In genomic region chr14:76812422-76813383, GRCh38 we compare ENCODE assay signal across 1 cellular context.
TF ChIP-seq lines count a peak whose summit lies in the region.

Gene ANGEL1 (minus strand): TSS chr14:76812882. CDS start chr14:76812827, 55 bp downstream.

TF ChIP-seq in HepG2, 621 proteins besides CTCF, POLR2A, EP300 and RAD21 (continued from another document and continues in another):
- TF ChIP-seq ZNF263 (CRISPR knock-in tag; IDR thresholded peaks at IDR 0.05) (peak; percentile 97), RAD51 (IDR thresholded peaks at IDR 0.05; ENCODE audit: borderline replicate concordance) (peak; percentile 45; the same call in 1 of the 2 replicates), ZNF503 (CRISPR knock-in tag; IDR thresholded peaks at IDR 0.05) (peak; percentile 64; the same call in 1 of the 2 replicates), ZNF784 (CRISPR knock-in tag; IDR thresholded peaks at IDR 0.05; ENCODE audit: borderline replicate concordance) (peak; percentile 87; the same call in 1 of the 2 replicates), MAF1 (CRISPR knock-in tag; IDR thresholded peaks at IDR 0.05; ENCODE audit: borderline replicate concordance) (no peak), ZSCAN29 (CRISPR knock-in tag; conservative IDR thresholded peaks at IDR 0.05) (peak; percentile 76; the same call in 1 of the 2 replicates), MEF2D (CRISPR knock-in tag; IDR thresholded peaks at IDR 0.05) (no peak), AGO2 (optimal IDR thresholded peaks at IDR 0.05; ENCODE audit: low read depth, low read length) (peak; percentile 82), ZSCAN22 (CRISPR knock-in tag; IDR thresholded peaks at IDR 0.05) (peak; percentile 34; the same call in 1 of the 2 replicates), HNF4G (IDR thresholded peaks at IDR 0.05; ENCODE audit: borderline replicate concordance, low read depth, low read length) (0 out of 2 replicates have a peak, but pooled peaks have one; percentile 41), HNF4G (CRISPR knock-in tag; IDR thresholded peaks at IDR 0.05; ENCODE audit: borderline replicate concordance, low read depth) (no peak; the same call in 1 of the 2 replicates), CREB1 (IDR thresholded peaks at IDR 0.05) (peak; percentile 63), CREB1 (CRISPR knock-in tag; IDR thresholded peaks at IDR 0.05) (peak; percentile 35; the same call in 1 of the 2 replicates), FOSL2 (CRISPR knock-in tag; IDR thresholded peaks at IDR 0.05) (peak; percentile 49; the same call in 1 of the 2 replicates), PPARG (CRISPR knock-in tag; conservative IDR thresholded peaks at IDR 0.05) (no peak), ZNF703 (CRISPR knock-in tag; IDR thresholded peaks at IDR 0.05; ENCODE audit: borderline replicate concordance) (peak; percentile 47; the same call in 1 of the 2 replicates), THYN1 (CRISPR knock-in tag; IDR thresholded peaks at IDR 0.05; ENCODE audit: borderline replicate concordance, low read depth) (no peak), SRF (IDR thresholded peaks at IDR 0.05; ENCODE audit: low read depth, low read length) (no peak), KMT2B (CRISPR knock-in tag; IDR thresholded peaks at IDR 0.05) (peak; percentile 60; the same call in 1 of the 2 replicates), ZNF121 (CRISPR knock-in tag; IDR thresholded peaks at IDR 0.05) (peak; percentile 28; the same call in 1 of the 2 replicates), POLR2G (IDR thresholded peaks at IDR 0.05; ENCODE audit: low read depth, low read length) (peak; percentile 89), PRDM10 (CRISPR knock-in tag; IDR thresholded peaks at IDR 0.05; ENCODE audit: low read depth) (peak; percentile 11; the same call in 1 of the 2 replicates), IRX3 (CRISPR knock-in tag; IDR thresholded peaks at IDR 0.05; ENCODE audit: borderline replicate concordance, low read depth) (no peak), ZHX2 (IDR thresholded peaks at IDR 0.05; ENCODE audit: low read depth) (peak; percentile 84), ZHX2 (CRISPR knock-in tag; IDR thresholded peaks at IDR 0.05; ENCODE audit: borderline replicate concordance) (no peak), AKAP8 (CRISPR knock-in tag; IDR thresholded peaks at IDR 0.05) (0 out of 2 replicates have a peak, but pooled peaks have one; percentile 46), ZNF350 (CRISPR knock-in tag; IDR thresholded peaks at IDR 0.05; ENCODE audit: borderline replicate concordance, low read depth) (0 out of 2 replicates have a peak, but pooled peaks have one; percentile 26), YY1 (IDR thresholded peaks at IDR 0.05; ENCODE audit: insufficient read depth, insufficient replicate concordance, low read depth, low read length) (peak; percentile 87), DR1 (CRISPR knock-in tag; IDR thresholded peaks at IDR 0.05) (no peak; the same call in 1 of the 2 replicates), KDM1A (CRISPR knock-in tag; IDR thresholded peaks at IDR 0.05) (no peak), ZNF3 (CRISPR knock-in tag; IDR thresholded peaks at IDR 0.05) (no peak), MLX (CRISPR knock-in tag; IDR thresholded peaks at IDR 0.05) (peak; percentile 50; the same call in 1 of the 2 replicates), HDAC6 (IDR thresholded peaks at IDR 0.05; ENCODE audit: low read depth, low read length) (no peak), ZSCAN21 (CRISPR knock-in tag; IDR thresholded peaks at IDR 0.05; ENCODE audit: borderline replicate concordance) (peak; percentile 79), ZBTB14 (CRISPR knock-in tag; IDR thresholded peaks at IDR 0.05) (no peak), SP5 (CRISPR knock-in tag; IDR thresholded peaks at IDR 0.05; ENCODE audit: borderline replicate concordance, low read depth) (peak; percentile 94), TGIF2 (CRISPR knock-in tag; IDR thresholded peaks at IDR 0.05) (no peak; the same call in 1 of the 2 replicates), GFI1 (CRISPR knock-in tag; IDR thresholded peaks at IDR 0.05; ENCODE audit: borderline replicate concordance) (peak; percentile 39; the same call in 1 of the 2 replicates), SETDB1 (CRISPR knock-in tag; IDR thresholded peaks at IDR 0.05; ENCODE audit: borderline replicate concordance) (no peak), IKZF4 (CRISPR knock-in tag; IDR thresholded peaks at IDR 0.05; ENCODE audit: borderline replicate concordance, low read depth, not compliant biosample characterization) (no peak), ZNF850 (CRISPR knock-in tag; conservative IDR thresholded peaks at IDR 0.05) (0 out of 2 replicates have a peak, but pooled peaks have one; percentile 1), TBX2 (CRISPR knock-in tag; IDR thresholded peaks at IDR 0.05; ENCODE audit: borderline replicate concordance) (peak; percentile 86), TRIM22 (IDR thresholded peaks at IDR 0.05) (no peak), THAP11 (CRISPR knock-in tag; IDR thresholded peaks at IDR 0.05) (peak; percentile 89), ZMYM3 (CRISPR knock-in tag; IDR thresholded peaks at IDR 0.05) (no peak; the same call in 1 of the 2 replicates), FIP1L1 (IDR thresholded peaks at IDR 0.05; ENCODE audit: borderline replicate concordance, insufficient read depth, low read depth, low read length) (no peak; the same call in 1 of the 2 replicates), SP140L (CRISPR knock-in tag; IDR thresholded peaks at IDR 0.05; ENCODE audit: borderline replicate concordance) (0 out of 2 replicates have a peak, but pooled peaks have one; percentile 5)
